ENCODE assay signal across 8 cellular contexts in the genomic region with DNA sequence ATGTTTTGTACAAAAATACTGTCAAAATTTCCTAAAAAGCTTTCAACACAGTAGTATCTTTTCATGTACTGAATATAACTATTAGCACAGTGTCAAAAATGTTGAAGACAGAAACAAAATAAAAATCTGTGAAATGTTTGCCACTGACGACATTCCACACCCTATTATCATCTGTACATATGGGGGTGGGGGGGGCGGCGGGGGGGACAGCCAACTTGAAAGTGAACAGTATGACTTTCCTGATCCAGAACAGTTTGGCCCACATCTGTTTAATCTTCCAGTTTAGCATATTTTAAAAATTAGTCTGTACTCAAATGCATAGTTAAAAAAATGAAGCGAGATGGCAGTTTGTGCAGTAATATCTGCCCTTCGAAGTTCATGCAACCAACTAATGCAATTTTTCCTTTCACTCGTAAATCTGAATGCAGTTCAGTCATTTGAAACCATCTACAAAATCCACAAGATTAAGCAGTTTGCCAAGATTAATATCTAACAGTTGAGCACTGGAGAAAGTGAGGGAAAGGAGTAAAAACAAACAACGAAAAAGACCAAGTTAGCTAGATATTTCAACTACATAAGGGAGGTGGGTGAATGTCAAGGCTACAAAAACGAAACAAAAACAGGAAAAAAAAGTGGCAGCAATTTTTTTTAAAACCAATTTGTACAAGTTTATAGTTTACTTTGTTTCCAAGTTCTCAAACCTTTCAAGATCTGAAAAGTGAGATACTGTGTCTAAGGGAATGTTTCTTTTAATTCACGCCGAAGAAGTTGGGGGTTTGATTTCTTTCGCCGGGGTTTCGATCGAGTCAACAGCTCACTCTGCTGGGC. TPM values are rescaled to one million over a fixed set of nuclear protein-coding genes. Genes with fewer than 3 reads are reported as not detected.
A peak's percentile ranks its signal among the peaks of the same experiment; 100 is the strongest.
DNase-seq lines count a peak whose midpoint lies in the region; ATAC-seq, FAIRE-seq and TF ChIP-seq lines count a peak whose summit lies in the region.

No MANE protein-coding gene starts in this region.

- no peaks in the 10 kb centered on the region for H3K9me3 Mint-ChIP-seq in CD8-positive, alpha-beta T cell

- H3K27ac ChIP-seq in CD8-positive, alpha-beta T cell (ENCODE audit: low read depth, low read length), result peak overlapping the region; percentile 94
- peak overlapping the region; percentile 97 for H3K27ac ChIP-seq in colonic mucosa

- POLR2A ChIA-PET in CD8-positive, alpha-beta T cell (lab: Charles Lee), result interaction anchor here (0.6 to 4.3 kb wide), 11 partner anchors 15 to 523 kb away, joined by 3 to 44 read pairs (median 7); partner anchors contain the start of genes ABRACL and TXLNB

- FAIRE-seq in H54 (lab: Jason Lieb, UNC), result no peak

- H3K9ac ChIP-seq in colonic mucosa (ENCODE audit: low read depth in 2 of 2, low read length in 2 of 2), result peak overlapping the region; percentile 94 to 100

- CTCF ChIA-PET in CD8-positive, alpha-beta T cell (lab: Charles Lee), result interaction anchor here (0.5 to 4.6 kb wide), 17 partner anchors 7 to 1257 kb away, joined by 3 to 31 read pairs (median 3); partner anchors contain the start of gene REPS1

- intact Hi-C loops in CD8-positive, alpha-beta T cell (cut with DNase I, micrococcal nuclease), result loop anchor here (2.0 to 10.0 kb wide), 9 partner anchors 160 to 1268 kb away; partner anchors contain the start of genes HEBP2 (in 2 of the 2) and PERP (in 1 of the 2)
- intact Hi-C loops in colonic mucosa (cut with DNase I), result loop anchor here (5.0 to 10.0 kb wide), 3 partner anchors 225 to 1072 kb away; no protein-coding TSS in a partner anchor

- DNase-seq in CD8-positive, alpha-beta T cell, result no peak
- DNase-seq in MG63, result no peak
- DNase-seq in colonic mucosa, result no peak
- peak; percentile 42 for DNase-seq in myocyte (ENCODE audit: low read depth)
- DNase-seq in dedifferentiated amniotic fluid mesenchymal stem cell (ENCODE audit: extremely low spot score), result no peak
- DNase-seq in GM20000 (ENCODE audit: low spot score), result no peak
- DNase-seq in MV-4-11 (lab: John Stamatoyannopoulos, UW), result no peak
- DNase-seq in H54 (ENCODE audit: insufficient read length, low spot score), result no peak

- no peaks in the 10 kb centered on the region for H3K27me3 Mint-ChIP-seq in CD8-positive, alpha-beta T cell (ENCODE audit: low read depth)

- H3K27ac Mint-ChIP-seq in CD8-positive, alpha-beta T cell, result peak overlapping the region; percentile 98

- H3K36me3 Mint-ChIP-seq in CD8-positive, alpha-beta T cell, result peaks cover 42% of the 10 kb centered on the region

- peaks cover 51% of the 10 kb centered on the region for H3K4me1 Mint-ChIP-seq in CD8-positive, alpha-beta T cell (ENCODE audit: low read depth)

- no peak for TF ChIP-seq CTCF in CD8-positive, alpha-beta T cell (IDR thresholded peaks at IDR 0.05)
- TF ChIP-seq CTCF in colonic mucosa (IDR thresholded peaks at IDR 0.05) (no peak), GM20000 (IDR thresholded peaks at IDR 0.05; ENCODE audit: extremely low read depth, missing control alignments) (no peak)

- H3K4me3 Mint-ChIP-seq in CD8-positive, alpha-beta T cell, result peak overlapping the region; percentile 98

- H3K9me3 ChIP-seq in CD8-positive, alpha-beta T cell (ENCODE audit: low read length), result no peaks in the 10 kb centered on the region
- no peaks in the 10 kb centered on the region for H3K9me3 ChIP-seq in MG63
- no peaks in the 10 kb centered on the region for H3K9me3 ChIP-seq in colonic mucosa

- ATAC-seq in CD8-positive, alpha-beta T cell, result no peak

- H3K4me3 ChIP-seq in CD8-positive, alpha-beta T cell (ENCODE audit: low read depth, low read length), result peak overlapping the region; percentile 93
- H3K4me3 ChIP-seq in MG63, result peak overlapping the region; percentile 99
- peak overlapping the region; percentile 70 for H3K4me3 ChIP-seq in colonic mucosa

- H3K36me3 ChIP-seq in CD8-positive, alpha-beta T cell (ENCODE audit: insufficient read depth, low read length), result no peaks in the 10 kb centered on the region
- H3K36me3 ChIP-seq in MG63, result peaks cover 35% of the 10 kb centered on the region
- no peaks in the 10 kb centered on the region for H3K36me3 ChIP-seq in colonic mucosa

- no peak for TF ChIP-seq POLR2A in H54 (IDR thresholded peaks at IDR 0.05; ENCODE audit: low read depth, low read length)

- H3K27me3 ChIP-seq in CD8-positive, alpha-beta T cell (ENCODE audit: insufficient read depth, low read length), result no peaks in the 10 kb centered on the region
- no peaks in the 10 kb centered on the region for H3K27me3 ChIP-seq in MG63
- no peaks in the 10 kb centered on the region for H3K27me3 ChIP-seq in colonic mucosa

- H3K4me1 ChIP-seq in CD8-positive, alpha-beta T cell (ENCODE audit: insufficient read depth, low read length), result peaks cover 36% of the 10 kb centered on the region
- peaks cover 15% of the 10 kb centered on the region for H3K4me1 ChIP-seq in colonic mucosa

RNA-seq across cellular contexts. Expression of gene CITED2, which starts 1.9 kb away (rescaled TPM):
- total RNA-seq in CD8-positive, alpha-beta T cell, result 100 to 1,000 TPM; 138 to 141 TPM
- total RNA-seq in MG63 (2014; rRNA removed; shearing (Covaris generic); ENCODE audit: low replicate concordance), result 112 and 114 TPM in 2 replicates
- 100 to 1,000 TPM; 113 to 119 TPM for total RNA-seq in colonic mucosa
- total RNA-seq in myocyte, result 201 and 218 TPM in 2 replicates
- polyA plus RNA-seq in myocyte (2012), result 129 TPM
